In the genomic region with DNA sequence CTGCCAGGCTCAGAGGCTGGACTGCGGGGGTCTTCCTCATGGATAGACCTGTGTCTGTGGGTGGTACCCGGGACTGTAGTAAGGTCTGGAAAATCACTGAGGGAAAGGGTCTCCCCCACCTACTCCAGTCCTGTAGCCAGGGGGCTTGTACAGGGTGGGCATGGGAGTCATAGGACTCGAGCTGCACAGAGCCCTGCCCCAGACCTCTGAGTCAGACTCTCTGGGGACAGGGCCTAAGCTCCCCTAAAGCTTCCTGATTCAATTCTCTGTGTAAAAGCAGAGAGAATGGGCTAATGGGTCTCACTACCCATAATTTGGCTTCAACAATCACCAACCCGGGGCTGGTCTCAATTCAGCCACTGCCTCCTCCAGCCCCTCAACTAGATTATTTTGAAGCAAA, we compare ENCODE assay signal across 29 cellular contexts. TPM values are rescaled to one million over a fixed set of nuclear protein-coding genes. Genes with fewer than 3 reads are reported as not detected.
DNase-seq lines count a peak whose midpoint lies in the region; ATAC-seq and TF ChIP-seq lines count a peak whose summit lies in the region.
"Had no signal": no experiment of that assay in that cellular context is flagged by ENCODE, and none has a peak within 500 bp of the region (broad histone marks: within the 10 kb centered on the region; RNA-seq: fewer than 3 reads in every experiment).

No MANE protein-coding gene starts in this region.

- no peak overlapping the region for H3K27ac Mint-ChIP-seq in endodermal cell
- H3K27ac Mint-ChIP-seq: CD8-positive, alpha-beta T cell had no signal

- no TSS peak for BruUV-seq in A673 (replicated peaks; lab: Mats Ljungman, UMichigan)

- H3K4me3 ChIP-seq in A673 (ENCODE audit: low read depth, low read length, poor library complexity, severe bottlenecking) (no peak overlapping the region), H7 (ENCODE audit: insufficient read depth, low read depth, low read length) (no peak overlapping the region), endodermal cell (ENCODE audit: low read length) (no peak overlapping the region), sigmoid colon (no peak overlapping the region)
- H3K4me3 ChIP-seq: GM12878, MG63, SJCRH30 had no signal

- no peaks in the 10 kb centered on the region for H3K36me3 Mint-ChIP-seq in endodermal cell (ENCODE audit: low read depth)
- H3K36me3 Mint-ChIP-seq: CD8-positive, alpha-beta T cell had no signal

- H3K36me3 ChIP-seq in A673 (ENCODE audit: insufficient read depth, low read length, poor library complexity, severe bottlenecking) (no peaks in the 10 kb centered on the region), H7 (replicated peaks; ENCODE audit: control insufficient read depth, insufficient read depth, low read length) (no peaks in the 10 kb centered on the region), endodermal cell (ENCODE audit: control insufficient read depth, insufficient read depth, low read length) (no peaks in the 10 kb centered on the region), sigmoid colon (no peaks in the 10 kb centered on the region)
- H3K36me3 ChIP-seq: MG63, SJCRH30 had no signal

- no peak overlapping the region for H3K4me3 Mint-ChIP-seq in endodermal cell
- H3K4me3 Mint-ChIP-seq: CD8-positive, alpha-beta T cell had no signal

- CTCF ChIA-PET in A673 (lab: Charles Lee) = no interaction called here

- TF ChIP-seq POLR2A in sigmoid colon (IDR thresholded peaks at IDR 0.05) = no peak

- no peaks in the 10 kb centered on the region for H3K9me3 Mint-ChIP-seq in endodermal cell
- H3K9me3 Mint-ChIP-seq: CD8-positive, alpha-beta T cell had no signal

- intact Hi-C loops in A673 (cut with micrococcal nuclease; ENCODE audit: unreplicated experiment) = no loop called here
- intact Hi-C loops in sigmoid colon (cut with DNase I) = no loop called here

- peaks cover 1% of the 10 kb centered on the region for H3K27me3 Mint-ChIP-seq in endodermal cell (ENCODE audit: insufficient read depth)

- H3K9me3 ChIP-seq in A673 (ENCODE audit: low read depth, low read length, poor library complexity, severe bottlenecking) (no peaks in the 10 kb centered on the region), endodermal cell (ENCODE audit: control insufficient read depth, low read length) (no peaks in the 10 kb centered on the region), sigmoid colon (no peaks in the 10 kb centered on the region)
- H3K9me3 ChIP-seq: MG63, SJCRH30 had no signal

- POLR2A ChIA-PET in A673 (lab: Charles Lee; ENCODE audit: low non-redundant PET) = no interaction called here

- TF ChIP-seq CTCF in A673 (conservative IDR thresholded peaks at IDR 0.05; ENCODE audit: low read depth, low read length) (no peak), endodermal cell (conservative IDR thresholded peaks at IDR 0.05) (no peak), sigmoid colon (IDR thresholded peaks at IDR 0.05) (no peak)

- H3K4me1 ChIP-seq in A673 (ENCODE audit: insufficient read depth, low read length, poor library complexity, severe bottlenecking) = peaks cover 55% of the 10 kb centered on the region
- H3K4me1 ChIP-seq in endodermal cell (ENCODE audit: control insufficient read depth, insufficient read depth, low read length) = no peaks in the 10 kb centered on the region
- no peaks in the 10 kb centered on the region for H3K4me1 ChIP-seq in sigmoid colon
- H3K4me1 ChIP-seq: SJCRH30 had no signal

- H3K9ac ChIP-seq in endodermal cell (ENCODE audit: extremely low read depth, low read length, poor library complexity, severe bottlenecking) = no peak overlapping the region

- peaks cover 18% of the 10 kb centered on the region for H3K4me1 Mint-ChIP-seq in endodermal cell

- DNase-seq in A673 (ENCODE audit: low spot score) (peak; percentile 39), H7 (peak; percentile 21), endodermal cell (peak; percentile 38), sigmoid colon (peak; percentile 21), COR-L47 (lab: John Stamatoyannopoulos, UW) (no peak), hepatic stellate cell (ENCODE audit: low spot score) (no peak)
- DNase-seq: AML-193; CD8-positive, alpha-beta T cell; DMS 273 treated with DMSO at 0.1 percent for 48 hours; DMS79; EL; GDM1; GOT3; HCEC 1CT; IMR-90; KG1; MG63; NCI-H1694; NCI-H2029 treated with DMSO at 0.1 percent for 48 hours; NCI-H446 treated with DMSO at 0.1 percent for 48 hours; NCI-H526; NCI-H82; NK-92 treated with Interleukin-12 subunit alpha and Interleukin-12 subunit beta, amount 100 ng/mL, for 24 hours; PC-3; SJCRH30 had no signal

- no peak for ATAC-seq in GM19455 (IDR thresholded peaks at IDR 0.05; ENCODE audit: unreplicated experiment)
- ATAC-seq: CD8-positive, alpha-beta T cell; GM12878; PC-3; Right ventricle myocardium inferior had no signal

- H3K27ac ChIP-seq in A673 (ENCODE audit: low read depth, low read length, poor library complexity, severe bottlenecking) = no peak overlapping the region
- no peak overlapping the region for H3K27ac ChIP-seq in endodermal cell (ENCODE audit: low read depth, low read length)
- H3K27ac ChIP-seq in sigmoid colon = no peak overlapping the region
- H3K27ac ChIP-seq: C4-2B, SJCRH30 had no signal

- H3K27me3 ChIP-seq in A673 (replicated peaks; ENCODE audit: insufficient read depth, low read depth, low read length, poor library complexity) (no peaks in the 10 kb centered on the region), H7 (ENCODE audit: control insufficient read depth, insufficient read depth, low read length) (no peaks in the 10 kb centered on the region), endodermal cell (ENCODE audit: control insufficient read depth, insufficient read depth, low read length, poor library complexity, severe bottlenecking) (no peaks in the 10 kb centered on the region), sigmoid colon (no peaks in the 10 kb centered on the region)
- H3K27me3 ChIP-seq: MG63 had no signal

- 76 to 100% methylated on average over 1 to 4 of the region's 4 CpGs for WGBS in endodermal cell (ENCODE audit: insufficient coverage in 1 of 2, insufficient read length in 1 of 2), 2 experiments
- 64 to 86% methylated on average over 4 of the region's 4 CpGs for WGBS in sigmoid colon, 2 donors

- no peak for TF ChIP-seq EP300 in sigmoid colon (IDR thresholded peaks at IDR 0.05)

RNA-seq across cellular contexts. Expression of a gene that starts 27.0 kb away (rescaled TPM):
- total RNA-seq in A673 (2021) = not detected in 2 replicates
- total RNA-seq in H7 (2014; rRNA removed; shearing (Covaris generic)) = 0.42 TPM in 1 of 2 replicates, not detected in the other
- total RNA-seq in endodermal cell = under 1 TPM; 0.40 TPM
- polyA plus RNA-seq in endodermal cell (2013, experiment 1 of 2) = 0.25 TPM
- not detected for polyA plus RNA-seq in endodermal cell (2013, experiment 2 of 2)
- total RNA-seq in sigmoid colon = under 1 TPM in 1 of 4 donors, not detected in 3; 0.41 TPM
- polyA plus RNA-seq in sigmoid colon = under 1 TPM in 1 of 3 donors, not detected in 2; 0.09 TPM
- total RNA-seq: CD8-positive, alpha-beta T cell; GM12878; IMR-90; PC-3; Right ventricle myocardium inferior; SJCRH30 had no signal
- polyA plus RNA-seq: IMR-90 had no signal

Comparison
In these comparisons a context has a peak if more than half of its experiments do, and no peak if none do; other contexts are left out.
1. DNase-seq: peak in A673 (single experiment), H7 (single experiment), endodermal cell (single experiment) and sigmoid colon (single experiment); none in COR-L47 (single experiment) and hepatic stellate cell (single experiment).